Comparison of ENCODE assay signal across 10 cellular contexts in genomic region chr19:6765738-6766356, GRCh38. TPM values are rescaled to one million over a fixed set of nuclear protein-coding genes. Genes with fewer than 3 reads are reported as not detected.
DNase-seq lines count a peak whose midpoint lies in the region; ATAC-seq and TF ChIP-seq lines count a peak whose summit lies in the region.
"Had no signal": no experiment of that assay in that cellular context is flagged by ENCODE, and none has a peak within 500 bp of the region (broad histone marks: within the 10 kb centered on the region; RNA-seq: fewer than 3 reads in every experiment).

No MANE protein-coding gene starts in this region.

- H3K36me3 ChIP-seq in endocrine pancreas (ENCODE audit: control insufficient read depth, insufficient read depth, low read length) = no peaks in the 10 kb centered on the region
- no peaks in the 10 kb centered on the region for H3K36me3 ChIP-seq in osteoblast (ENCODE audit: insufficient read depth, low read length)
- H3K36me3 ChIP-seq in ascending aorta = no peaks in the 10 kb centered on the region

- H4K20me1 ChIP-seq in osteoblast (ENCODE audit: insufficient read depth, low read length) = no peaks in the 10 kb centered on the region

- H3K9ac ChIP-seq in endocrine pancreas (ENCODE audit: control insufficient read depth, insufficient read depth, low read length) = no peak overlapping the region

- DNase-seq in ELR (ENCODE audit: low read depth) (peak; percentile 19), NCI-H526 treated with DMSO at 0.1 percent for 48 hours (lab: John Stamatoyannopoulos, UW) (peak; percentile 51), osteoblast (ENCODE audit: insufficient read length, low spot score, missing footprints) (peak; percentile 63), NOMO-1 (lab: John Stamatoyannopoulos, UW; ENCODE audit: unreplicated experiment in 2 of 2) (no peak), anterior cingulate cortex (lab: John Stamatoyannopoulos, UW) (no peak), ascending aorta (ENCODE audit: low spot score in 2 of 2) (no peak)

- no peak overlapping the region for H2AFZ ChIP-seq in osteoblast (ENCODE audit: low read length)

- no peak overlapping the region for H3K4me2 ChIP-seq in osteoblast (ENCODE audit: insufficient read depth, low read length)

- H3K4me1 ChIP-seq in endocrine pancreas (ENCODE audit: control insufficient read depth, insufficient read depth, low read length) (no peaks in the 10 kb centered on the region), osteoblast (ENCODE audit: insufficient read depth, low read length) (no peaks in the 10 kb centered on the region), ascending aorta (peaks cover 0 to 5% of the 10 kb centered on the region in 2 donors)

- H3K27ac ChIP-seq in osteoblast (ENCODE audit: low read depth, low read length) = no peak overlapping the region
- H3K27ac ChIP-seq in ascending aorta = no peak overlapping the region

- no peak for ATAC-seq in GM18520 (IDR thresholded peaks at IDR 0.05; ENCODE audit: unreplicated experiment)

- no peak for TF ChIP-seq CTCF in osteoblast (IDR thresholded peaks at IDR 0.05; ENCODE audit: extremely low read depth, low read depth, low read length)
- TF ChIP-seq CTCF in ascending aorta (IDR thresholded peaks at IDR 0.05) = no peak

- no peaks in the 10 kb centered on the region for H3K27me3 ChIP-seq in endocrine pancreas (ENCODE audit: control insufficient read depth, insufficient read depth, low read length)
- peaks cover 22% of the 10 kb centered on the region for H3K27me3 ChIP-seq in osteoblast (ENCODE audit: insufficient read depth, low read length)
- H3K27me3 ChIP-seq in ascending aorta = no peaks in the 10 kb centered on the region

- no peaks in the 10 kb centered on the region for H3K79me2 ChIP-seq in osteoblast (ENCODE audit: insufficient read depth, low read length)

- H3K4me3 ChIP-seq in endocrine pancreas (ENCODE audit: control insufficient read depth, insufficient read depth, low read length) = peak overlapping the region; percentile 59
- H3K4me3 ChIP-seq in osteoblast (ENCODE audit: insufficient read depth, low read length) = no peak overlapping the region
- no peak overlapping the region for H3K4me3 ChIP-seq in ascending aorta

- intact Hi-C loops in ascending aorta (cut with DNase I) = no loop called here

- H3K9me3 ChIP-seq in endocrine pancreas (ENCODE audit: control insufficient read depth, low read length) (no peaks in the 10 kb centered on the region), osteoblast (ENCODE audit: low read depth, low read length) (no peaks in the 10 kb centered on the region), ascending aorta (no peaks in the 10 kb centered on the region)

RNA-seq across cellular contexts. Expression of gene SH2D3A, which starts 1.4 kb away (rescaled TPM):
- total RNA-seq in osteoblast (not detected in 2 replicates), ascending aorta (not detected)
- total RNA-seq: fibroblast of lung had no signal

RNA-seq across cellular contexts. Expression of gene VAV1, which starts 6.7 kb away (rescaled TPM):
- total RNA-seq in osteoblast (0.36 TPM in 1 of 2 replicates, not detected in the other), ascending aorta (4.4 TPM)
- total RNA-seq: fibroblast of lung, SK-MEL-5 had no signal

RNA-seq across cellular contexts. Expression of gene TRIP10, which starts 26.4 kb away (rescaled TPM):
- total RNA-seq in osteoblast (32.4 and 36.2 TPM in 2 replicates), ascending aorta (109 TPM)

RNA-seq across cellular contexts. Expression of gene GPR108, which starts 28.5 kb away (rescaled TPM):
- total RNA-seq in osteoblast (42.3 and 52.2 TPM in 2 replicates), ascending aorta (57.6 TPM)

RNA-seq across cellular contexts. Expression of gene C3, which starts 45.4 kb away (rescaled TPM):
- 5.0 and 14.1 TPM in 2 replicates for total RNA-seq in osteoblast
- 2,421 TPM for total RNA-seq in ascending aorta
- total RNA-seq: SK-MEL-5 had no signal

Comparison
In these comparisons a context has a peak if more than half of its experiments do, and no peak if none do; other contexts are left out.
1. DNase-seq: peak in ELR (single experiment), NCI-H526 treated with DMSO at 0.1 percent for 48 hours (single experiment) and osteoblast (single experiment); none in NOMO-1 (0 of 2), anterior cingulate cortex (0 of 58) and ascending aorta (0 of 2).